In genomic region chr2:2793514-2793913, GRCh38 we compare ENCODE assay signal across 16 cellular contexts.
DNase-seq lines count a peak whose midpoint lies in the region; ATAC-seq, FAIRE-seq and TF ChIP-seq lines count a peak whose summit lies in the region.
"Had no signal": no experiment of that assay in that cellular context is flagged by ENCODE, and none has a peak within 500 bp of the region (broad histone marks: within the 10 kb centered on the region; RNA-seq: fewer than 3 reads in every experiment).

No MANE protein-coding gene starts in this region.

- no peak for FAIRE-seq in kidney (lab: Jason Lieb, UNC)
- FAIRE-seq: GM19239 had no signal

- no peak overlapping the region for H2AFZ ChIP-seq in neural progenitor cell (replicated peaks)

- no peaks in the 10 kb centered on the region for H3K36me3 Mint-ChIP-seq in neural progenitor cell
- H3K36me3 Mint-ChIP-seq in mesothelial cell of epicardium, result no peaks in the 10 kb centered on the region
- H3K36me3 Mint-ChIP-seq: CD4-positive, CD25-positive, alpha-beta regulatory T cell had no signal

- H4K20me1 ChIP-seq in neural progenitor cell (ENCODE audit: low read depth), result no peaks in the 10 kb centered on the region
- H4K20me1 ChIP-seq: BLaER1 treated with 17β-estradiol and CSF1 and Interleukin-3, amounts not matched to agents 10 nM and 100 nM had no signal

- H3K27me3 Mint-ChIP-seq in neural progenitor cell (ENCODE audit: insufficient read depth, low read depth) (peaks cover 11% of the 10 kb centered on the region), mesothelial cell of epicardium (ENCODE audit: low read depth) (peaks cover 30% of the 10 kb centered on the region)
- H3K27me3 Mint-ChIP-seq: CD4-positive, CD25-positive, alpha-beta regulatory T cell had no signal

- H3K27ac Mint-ChIP-seq in neural progenitor cell, result peak overlapping the region; percentile 25
- H3K27ac Mint-ChIP-seq in mesothelial cell of epicardium, result no peak overlapping the region
- H3K27ac Mint-ChIP-seq: CD4-positive, CD25-positive, alpha-beta regulatory T cell had no signal

- DNase-seq in activated effector memory CD4-positive, alpha-beta T cell treated with anti-CD3 and anti-CD28 coated beads, Interleukin-2, amount 50 U/mL, for 16 hours, result peak; percentile 36
- DNase-seq in activated effector memory CD4-positive, alpha-beta T cell treated with Interleukin-2 at 50 U/mL for 16 hours, result no peak
- peak; percentile 8 for DNase-seq in kidney
- no peak for DNase-seq in neural progenitor cell (ENCODE audit: low spot score)
- no peak for DNase-seq in NCI-H187 (lab: John Stamatoyannopoulos, UW)
- DNase-seq in mesothelial cell of epicardium (ENCODE audit: low spot score in 2 of 2, unreplicated experiment in 2 of 2), result no peak
- no peak for DNase-seq in NCI-H2196 (lab: John Stamatoyannopoulos, UW; ENCODE audit: unreplicated experiment)
- DNase-seq: ACHN; CD4-positive, CD25-positive, alpha-beta regulatory T cell; DMS53; GF-D8 had no signal

- H3K4me3 Mint-ChIP-seq in neural progenitor cell, result no peak overlapping the region
- H3K4me3 Mint-ChIP-seq in mesothelial cell of epicardium, result no peak overlapping the region
- H3K4me3 Mint-ChIP-seq: CD4-positive, CD25-positive, alpha-beta regulatory T cell had no signal

- TF ChIP-seq CTCF in kidney (IDR thresholded peaks at IDR 0.05; ENCODE audit: borderline replicate concordance, extremely low read depth, insufficient read depth), result no peak
- no peak for TF ChIP-seq CTCF in neural progenitor cell (IDR thresholded peaks at IDR 0.05)
- no peak for TF ChIP-seq CTCF in mesothelial cell of epicardium (IDR thresholded peaks at IDR 0.05; ENCODE audit: unreplicated experiment)

- intact Hi-C loops in kidney (cut with DNase I), result no loop called here

- no peak overlapping the region for H3K4me3 ChIP-seq in kidney (ENCODE audit: low read length in 2 of 2)
- no peak overlapping the region for H3K4me3 ChIP-seq in neural progenitor cell
- H3K4me3 ChIP-seq: BLaER1 treated with 17β-estradiol and CSF1 and Interleukin-3, amounts not matched to agents 10 nM and 100 nM had no signal

- H3K9ac ChIP-seq in kidney (ENCODE audit: low read length in 2 of 2) (no peak overlapping the region), neural progenitor cell (no peak overlapping the region)
- H3K9ac ChIP-seq: BLaER1 treated with 17β-estradiol and CSF1 and Interleukin-3, amounts not matched to agents 10 nM and 100 nM had no signal

- no peak overlapping the region for H3K27ac ChIP-seq in kidney (ENCODE audit: low read depth in 2 of 2, low read length in 2 of 2)
- H3K27ac ChIP-seq in neural progenitor cell, result no peak overlapping the region
- H3K27ac ChIP-seq: BLaER1 treated with 17β-estradiol and CSF1 and Interleukin-3, amounts not matched to agents 10 nM and 100 nM; HL-60 had no signal

- H3K4me1 Mint-ChIP-seq in neural progenitor cell (peaks cover 14% of the 10 kb centered on the region), mesothelial cell of epicardium (peaks cover 2% of the 10 kb centered on the region)
- H3K4me1 Mint-ChIP-seq: CD4-positive, CD25-positive, alpha-beta regulatory T cell had no signal

- H3K79me2 ChIP-seq in neural progenitor cell (ENCODE audit: low read depth), result no peaks in the 10 kb centered on the region

- no peaks in the 10 kb centered on the region for H3K27me3 ChIP-seq in neural progenitor cell
- H3K27me3 ChIP-seq: BLaER1 treated with 17β-estradiol and CSF1 and Interleukin-3, amounts not matched to agents 10 nM and 100 nM had no signal

- no peak overlapping the region for H3K4me2 ChIP-seq in neural progenitor cell

- no peaks in the 10 kb centered on the region for H3K9me3 ChIP-seq in kidney (ENCODE audit: control insufficient read depth in 1 of 2, low read length in 2 of 2)
- H3K9me3 ChIP-seq in neural progenitor cell (ENCODE audit: low read depth), result no peaks in the 10 kb centered on the region
- H3K9me3 ChIP-seq: BLaER1 treated with 17β-estradiol and CSF1 and Interleukin-3, amounts not matched to agents 10 nM and 100 nM had no signal

- H3K36me3 ChIP-seq in kidney (ENCODE audit: control insufficient read depth in 1 of 2, insufficient read depth in 2 of 2, low read length in 2 of 2), result no peaks in the 10 kb centered on the region
- H3K36me3 ChIP-seq in neural progenitor cell, result no peaks in the 10 kb centered on the region
- H3K36me3 ChIP-seq: BLaER1 treated with 17β-estradiol and CSF1 and Interleukin-3, amounts not matched to agents 10 nM and 100 nM had no signal

- peaks cover 5% of the 10 kb centered on the region for H3F3A ChIP-seq in neural progenitor cell (ENCODE audit: low read depth)

- H3K4me1 ChIP-seq in kidney (ENCODE audit: control insufficient read depth in 1 of 2, insufficient read depth in 1 of 2, low read depth in 1 of 2, low read length in 2 of 2), result no peaks in the 10 kb centered on the region
- peaks cover 5% of the 10 kb centered on the region for H3K4me1 ChIP-seq in neural progenitor cell

- no peak for ATAC-seq in HG03139 (IDR thresholded peaks at IDR 0.05; ENCODE audit: unreplicated experiment)
- ATAC-seq: HCT116 had no signal

- H3K9me3 Mint-ChIP-seq in neural progenitor cell (no peaks in the 10 kb centered on the region), mesothelial cell of epicardium (no peaks in the 10 kb centered on the region)

Comparison
In these comparisons a context has a peak if more than half of its experiments do, and no peak if none do; other contexts are left out.
1. DNase-seq: peak in activated effector memory CD4-positive, alpha-beta T cell treated with anti-CD3 and anti-CD28 coated beads, Interleukin-2, amount 50 U/mL, for 16 hours (single experiment) and kidney (single experiment); none in activated effector memory CD4-positive, alpha-beta T cell treated with Interleukin-2 at 50 U/mL for 16 hours (single experiment), neural progenitor cell (single experiment), NCI-H187 (0 of 2), mesothelial cell of epicardium (0 of 2) and NCI-H2196 (single experiment).